8 cellular contexts compared by ENCODE assay signal in genomic region chr7:38178695-38179344, GRCh38. TPM values are rescaled to one million over a fixed set of nuclear protein-coding genes. Genes with fewer than 3 reads are reported as not detected.
DNase-seq lines count a peak whose midpoint lies in the region; ATAC-seq and TF ChIP-seq lines count a peak whose summit lies in the region.

No MANE protein-coding gene starts in this region.

- H3K36me3 ChIP-seq in ACC112 (ENCODE audit: insufficient read depth, low read length) (no peaks in the 10 kb centered on the region; the same call in 1 of the 2 replicates), PC-9 (ENCODE audit: low read depth) (no peaks in the 10 kb centered on the region), mucosa of rectum (ENCODE audit: control insufficient read depth in 2 of 2, insufficient read depth in 2 of 2, low read length in 2 of 2) (no peaks in the 10 kb centered on the region)

- H3K27me3 ChIP-seq in ACC112 (ENCODE audit: insufficient read depth, low read length) (no peaks in the 10 kb centered on the region), PC-9 (ENCODE audit: insufficient read depth, low read depth) (0 out of 2 replicates have a peak, but pooled peaks cover 1% of the 10 kb centered on the region), mucosa of rectum (ENCODE audit: control insufficient read depth in 2 of 2, insufficient read depth in 2 of 2, low read length in 2 of 2) (peaks cover 0 to 2% of the 10 kb centered on the region in 2 donors)

- intact Hi-C loops in PC-9 (cut with micrococcal nuclease; ENCODE audit: unreplicated experiment) = loop anchor here (1.0 to 2.0 kb wide), 2 partner anchors 17 to 44 kb away; no protein-coding TSS in a partner anchor

- H4K20me1 ChIP-seq in PC-9 (ENCODE audit: insufficient read depth) = no peaks in the 10 kb centered on the region

- peak overlapping the region; percentile 93 for H3K27ac ChIP-seq in ACC112 (ENCODE audit: low read depth, low read length)
- peak overlapping the region; percentile 21; the same call in 1 of the 2 replicates for H3K27ac ChIP-seq in PC-9
- H3K27ac ChIP-seq in mucosa of rectum (ENCODE audit: low read depth in 2 of 2, low read length in 2 of 2) = peak overlapping the region; percentile 90 to 93

- H3F3A ChIP-seq in PC-9 (ENCODE audit: insufficient read depth, low read depth) = no peaks in the 10 kb centered on the region

- TF ChIP-seq CTCF in PC-9 (conservative IDR thresholded peaks at IDR 0.05) = no peak

- H3K9me2 ChIP-seq in PC-9 (ENCODE audit: insufficient read depth) = no peaks in the 10 kb centered on the region

- H3K4me2 ChIP-seq in PC-9 = peak overlapping the region; percentile 83

- DNase-seq in PC-9 (no peak), dermis microvascular lymphatic vessel endothelial cell (ENCODE audit: low read depth in 2 of 2) (peak; percentile 4 to 61), COLO668 (lab: John Stamatoyannopoulos, UW; ENCODE audit: unreplicated experiment) (no peak), NCI-H2196 (lab: John Stamatoyannopoulos, UW; ENCODE audit: unreplicated experiment) (no peak)

- peak; percentile 38 for ATAC-seq in GM18502 (IDR thresholded peaks at IDR 0.05; ENCODE audit: poor library complexity, unreplicated experiment)
- peak; percentile 34 for ATAC-seq in HG02884 (IDR thresholded peaks at IDR 0.05; ENCODE audit: unreplicated experiment)

- peaks cover 54% of the 10 kb centered on the region for H3K79me2 ChIP-seq in ACC112 (ENCODE audit: control insufficient read depth, insufficient read depth, low read length, unreplicated experiment)
- peaks cover 21% of the 10 kb centered on the region for H3K79me2 ChIP-seq in PC-9 (ENCODE audit: low read depth)

- TSS peak; percentile 71 for BruUV-seq in PC-9 (replicated peaks; lab: Mats Ljungman, UMichigan)

- H3K4me1 ChIP-seq in ACC112 (ENCODE audit: control insufficient read depth, insufficient read depth, low read length, unreplicated experiment) = peaks cover 21% of the 10 kb centered on the region
- peaks cover 9% of the 10 kb centered on the region for H3K4me1 ChIP-seq in PC-9 (replicated peaks; ENCODE audit: insufficient read depth)
- peaks cover 5 to 13% of the 10 kb centered on the region in 2 donors for H3K4me1 ChIP-seq in mucosa of rectum (ENCODE audit: control insufficient read depth in 2 of 2, insufficient read depth in 2 of 2, low read length in 2 of 2)

- H3K9me3 ChIP-seq in PC-9 (ENCODE audit: insufficient read depth, low read depth) (no peaks in the 10 kb centered on the region), mucosa of rectum (ENCODE audit: control insufficient read depth in 2 of 2, low read length in 2 of 2) (no peaks in the 10 kb centered on the region)

- POLR2A ChIA-PET in PC-9 (lab: Charles Lee; ENCODE audit: unreplicated experiment) = interaction anchor here (0.6 to 1.0 kb wide), 2 partner anchors 18 to 24 kb away, joined by 3 to 20 read pairs; no protein-coding TSS in a partner anchor

- H2AFZ ChIP-seq in ACC112 (ENCODE audit: low read length, unreplicated experiment) (peak overlapping the region; percentile 89), PC-9 (peak overlapping the region; percentile 100)

- H3K4me3 ChIP-seq in ACC112 (ENCODE audit: low read depth, low read length) = peak overlapping the region; percentile 96
- H3K4me3 ChIP-seq in PC-9 = peak overlapping the region; percentile 91
- peak overlapping the region; percentile 85 to 96 for H3K4me3 ChIP-seq in mucosa of rectum (ENCODE audit: low read length in 2 of 2)

- CTCF ChIA-PET in PC-9 (lab: Charles Lee) = no interaction called here

- H3K9ac ChIP-seq in mucosa of rectum (ENCODE audit: low read depth in 1 of 2, low read length in 2 of 2) = peak overlapping the region; percentile 82 to 89

RNA-seq across cellular contexts. Expression of gene STARD3NL, which starts 0.8 kb away (rescaled TPM):
- total RNA-seq in PC-9 (2021) (30.2 and 41.4 TPM in 2 replicates), dermis microvascular lymphatic vessel endothelial cell (99.6 and 102 TPM in 2 replicates)

Comparison
In these comparisons a context has a peak if more than half of its experiments do, and no peak if none do; other contexts are left out.
1. H3K27ac ChIP-seq: peak in every context shown above with its lines; median percentile 93 in ACC112; 92 in mucosa of rectum; 21 in PC-9.
2. DNase-seq: peak in dermis microvascular lymphatic vessel endothelial cell (2 of 2); none in PC-9 (0 of 2), COLO668 (single experiment) and NCI-H2196 (single experiment).
3. Peak in every context shown above with its lines, with median percentiles within 50 percentile points of each other: H3K4me3 ChIP-seq.